24 cellular contexts compared by ENCODE assay signal in the genomic region with DNA sequence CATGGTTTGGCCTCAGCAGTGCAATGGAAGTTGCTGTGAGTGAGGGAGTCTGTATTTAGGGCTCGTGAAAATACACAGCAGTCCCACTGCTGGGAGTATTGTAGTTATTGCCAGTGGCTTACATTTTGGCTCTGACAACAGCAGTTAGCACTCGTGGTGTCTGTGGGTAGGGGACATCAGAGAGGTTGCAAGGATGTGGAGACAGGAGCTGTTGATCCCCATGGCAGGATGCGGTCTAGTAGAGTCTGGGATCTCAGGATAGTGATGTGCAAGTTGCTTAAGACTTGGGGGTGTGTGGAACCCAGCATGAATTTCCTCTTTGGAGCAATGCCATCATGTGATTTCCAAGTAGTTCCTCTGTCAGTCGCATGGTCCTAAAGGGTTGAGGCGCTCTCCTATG.
"Had no signal": no experiment of that assay in that cellular context is flagged by ENCODE, and none has a peak within 500 bp of the region (broad histone marks: within the 10 kb centered on the region; RNA-seq: fewer than 3 reads in every experiment).

No MANE protein-coding gene starts in this region.

- H3K27me3 ChIP-seq: neural progenitor cell, neutrophil, right atrium auricular region, right lobe of liver, stomach, testis, thyroid gland, transverse colon, upper lobe of left lung, vagina had no signal

- H2AFZ ChIP-seq: neural progenitor cell, parathyroid adenoma had no signal

- H3K4me3 ChIP-seq: left ventricle myocardium inferior, lung, neural progenitor cell, right atrium auricular region, right lobe of liver, smooth muscle cell, stomach, testis, thyroid gland, transverse colon, upper lobe of left lung, vagina had no signal

- H3K9ac ChIP-seq: neural progenitor cell, parathyroid adenoma had no signal

- H3K27ac ChIP-seq: left ventricle myocardium inferior, neural progenitor cell, neutrophil, parathyroid adenoma, right atrium auricular region, right lobe of liver, stomach, testis, thyroid gland, transverse colon, upper lobe of left lung, vagina had no signal

- H3K4me2 ChIP-seq: neural progenitor cell, smooth muscle cell had no signal

- H3K9me3 ChIP-seq: neutrophil, right lobe of liver, thyroid gland had no signal

- DNase-seq: islet precursor cell; left ventricle myocardium inferior; mesendoderm; naive B cell; natural killer cell; nephron progenitor cell; occipital lobe; right lobe of liver; stimulated activated CD4-positive, alpha-beta T cell treated with anti-CD3 and anti-CD28 coated beads, Interleukin-1b, Interleukin-23, amount 100 ng/mL, for 48 hours; stimulated activated CD4-positive, alpha-beta T cell treated with anti-CD3 and anti-CD28 coated beads, Interleukin-4, amount 100 ng/mL, for 1 hour; stimulated activated naive B cell treated with anti-CD40 and anti-IgM and Interleukin-4, amounts not matched to agents 10 μg/mL and 1 μg/mL and 100 μg/mL, for 72 hours; stimulated activated naive CD8-positive, alpha-beta T cell treated with anti-CD3 and anti-CD28 coated beads, Interleukin-15, Interleukin-2, amounts not matched to agents 100 U/mL and 50 U/mL, for 24 hours; stomach; testis; thyroid gland; transverse colon had no signal

- ATAC-seq: natural killer cell; stimulated activated naive B cell treated with anti-CD40 and anti-IgM and Interleukin-4, amounts not matched to agents 10 μg/mL and 1 μg/mL and 100 μg/mL, for 72 hours; stimulated activated naive CD8-positive, alpha-beta T cell treated with anti-CD3 and anti-CD28 coated beads, Interleukin-15, Interleukin-2, amounts not matched to agents 100 U/mL and 50 U/mL, for 24 hours had no signal

- H3K4me1 ChIP-seq: neural progenitor cell, parathyroid adenoma, right atrium auricular region, stomach, testis, transverse colon, vagina had no signal

- H3K36me3 ChIP-seq: neural progenitor cell, neutrophil, right atrium auricular region, right lobe of liver, thyroid gland had no signal
